1 cellular context compared by ENCODE assay signal in the genomic region with DNA sequence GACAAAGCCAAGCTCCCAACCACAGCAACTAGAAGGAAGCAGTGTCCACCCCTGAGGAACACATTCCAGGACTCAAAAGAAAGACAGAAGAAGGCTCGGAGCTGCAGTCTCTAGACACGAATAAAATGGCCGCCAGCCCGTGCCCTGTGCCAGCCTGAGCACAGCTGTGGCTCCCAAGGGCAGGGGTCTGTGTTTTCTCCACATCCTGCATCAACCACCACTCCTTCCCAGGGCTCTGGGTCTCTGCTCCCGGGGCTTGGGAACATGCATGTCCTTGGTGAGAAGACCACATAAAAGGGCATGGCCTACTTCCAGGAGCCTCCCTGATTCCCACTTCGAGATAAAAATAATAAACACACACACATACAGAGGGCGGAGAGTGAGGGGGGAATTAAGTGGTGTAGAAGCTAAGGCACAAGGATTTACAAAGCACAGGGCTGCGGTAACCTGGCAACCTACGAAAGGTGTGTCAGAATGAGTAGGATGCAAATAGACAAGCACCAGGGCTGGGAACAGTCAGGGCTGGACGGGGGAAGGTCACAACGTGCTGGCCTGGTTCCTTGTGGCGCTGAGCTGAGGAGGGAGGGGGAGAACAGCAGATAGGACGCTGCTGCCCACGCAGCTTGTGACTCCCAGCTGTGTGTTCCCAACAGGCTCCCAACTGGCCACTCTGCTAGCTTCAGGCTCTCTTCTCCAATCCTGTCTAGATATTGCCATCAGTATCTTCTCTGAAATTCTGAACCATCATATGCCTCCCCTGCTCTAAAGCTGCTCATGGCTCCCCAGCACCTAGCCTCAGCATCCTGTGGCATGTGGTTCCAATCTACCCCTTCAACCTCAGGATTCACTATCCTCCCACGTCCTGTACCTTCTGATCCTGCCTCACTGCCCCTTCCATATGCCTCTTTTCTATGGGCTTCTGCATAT.
TF ChIP-seq lines count a peak whose summit lies in the region.

No MANE protein-coding gene starts in this region.

TF ChIP-seq in SK-N-SH, 30 proteins besides CTCF, POLR2A, EP300 and RAD21 (continued from another document):
- TF ChIP-seq SMC3 (IDR thresholded peaks at IDR 0.05; ENCODE audit: low read depth, low read length) (no peak), GABPA (IDR thresholded peaks at IDR 0.05; ENCODE audit: low read depth) (no peak), FOXM1 (IDR thresholded peaks at IDR 0.05; ENCODE audit: low read depth) (no peak), NRF1 (IDR thresholded peaks at IDR 0.05; ENCODE audit: low read depth, low read length) (no peak), TAF1 (IDR thresholded peaks at IDR 0.05; ENCODE audit: borderline replicate concordance, low read depth, low read length) (no peak), RXRA (IDR thresholded peaks at IDR 0.05; ENCODE audit: borderline replicate concordance, low read depth) (no peak), FOSL2 (IDR thresholded peaks at IDR 0.05; ENCODE audit: borderline replicate concordance, low read depth) (no peak), TEAD4 (IDR thresholded peaks at IDR 0.05; ENCODE audit: borderline replicate concordance, insufficient read depth) (no peak), YY1 (IDR thresholded peaks at IDR 0.05; ENCODE audit: low read depth) (no peak), TCF12 (IDR thresholded peaks at IDR 0.05) (no peak), JUND (IDR thresholded peaks at IDR 0.05) (no peak), ELF1 (IDR thresholded peaks at IDR 0.05) (no peak)
